In the genomic region with DNA sequence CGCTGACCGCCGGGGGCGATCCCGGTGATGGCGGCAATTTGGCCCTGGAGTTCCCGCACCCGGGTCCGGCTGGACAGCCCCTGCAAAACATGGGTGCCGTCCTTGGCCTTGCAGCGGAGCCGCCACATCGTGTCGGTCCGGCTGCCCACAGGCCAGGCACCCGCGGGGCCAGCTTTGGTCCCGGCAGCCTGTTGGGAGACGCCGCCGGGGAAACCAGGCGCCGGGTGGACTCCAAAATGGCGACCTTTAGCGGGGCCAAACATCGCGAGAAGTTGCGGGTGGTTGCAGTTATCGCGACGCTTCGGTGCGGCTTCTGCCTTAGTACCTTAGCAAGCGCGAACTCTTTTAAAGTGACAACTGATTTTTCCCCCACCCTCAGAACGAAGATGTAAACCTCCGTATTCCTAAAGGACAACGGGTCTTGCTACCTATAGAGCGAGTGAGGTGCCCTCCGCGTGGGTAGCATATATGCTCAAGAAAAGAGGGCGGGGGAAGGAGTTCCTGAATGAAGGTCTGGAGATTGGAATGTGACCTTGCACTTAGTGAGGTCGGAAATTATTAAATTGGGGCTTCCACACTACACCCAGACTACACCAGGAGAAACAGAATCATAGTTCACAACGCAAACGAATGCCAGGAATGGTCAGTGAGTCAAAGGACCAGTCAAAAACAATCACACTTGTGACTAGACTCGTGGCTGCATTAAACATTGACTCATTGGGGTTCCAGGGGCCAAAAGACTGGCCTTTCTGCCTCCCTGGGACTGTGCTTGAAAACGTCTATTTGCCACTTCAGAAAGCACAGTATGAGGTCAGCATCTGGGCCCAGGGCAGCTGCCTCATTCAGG, we compare ENCODE assay signal across 8 cellular contexts. TPM values are rescaled to one million over a fixed set of nuclear protein-coding genes. Genes with fewer than 3 reads are reported as not detected.
DNase-seq lines count a peak whose midpoint lies in the region; ATAC-seq, FAIRE-seq and TF ChIP-seq lines count a peak whose summit lies in the region.

TSS of gene YOD1 (minus strand) at position 441 of the 847 bp plus-strand sequence. CDS start at position 263, 178 bp downstream.

- DNase-seq in GM12891 (ENCODE audit: insufficient read length, low spot score) (peak; percentile 62), NCI-H2171 treated with DMSO at 0.1 percent for 48 hours (lab: John Stamatoyannopoulos, UW) (peak; percentile 85), T47D (ENCODE audit: low read depth in 1 of 2, low spot score in 1 of 2) (peak; percentile 54 to 93)

- H3K4me1 ChIP-seq in iPS-20b (ENCODE audit: insufficient read depth, low read length) = peaks cover 14% of the 10 kb centered on the region; the same call in 1 of the 2 replicates
- peaks cover 15% of the 10 kb centered on the region for H3K4me1 ChIP-seq in skeletal muscle satellite cell (ENCODE audit: control insufficient read depth, insufficient read depth, low read length)

- H3K36me3 ChIP-seq in iPS-20b (ENCODE audit: insufficient read depth, low read depth, low read length) = peaks cover 37% of the 10 kb centered on the region
- H3K36me3 ChIP-seq in skeletal muscle satellite cell (ENCODE audit: insufficient read depth, low read length) = peaks cover 13% of the 10 kb centered on the region

- H3K27ac ChIP-seq in VCaP = peak within 1 kb of the TSS; percentile 95
- peak within 1 kb of the TSS; percentile 57 for H3K27ac ChIP-seq in iPS-20b (ENCODE audit: low read length)

- H3K27me3 ChIP-seq in iPS-20b (ENCODE audit: insufficient read depth, low read length) = no peaks in the 10 kb centered on the region
- H3K27me3 ChIP-seq in skeletal muscle satellite cell (ENCODE audit: control insufficient read depth, insufficient read depth, low read length) = no peaks in the 10 kb centered on the region

- peak within 1 kb of the TSS; percentile 77 for H3K4me2 ChIP-seq in skeletal muscle satellite cell (ENCODE audit: low read length)

- H3K4me3 ChIP-seq in iPS-20b (ENCODE audit: low read length) = peak within 1 kb of the TSS; percentile 91
- peak within 1 kb of the TSS; percentile 91 for H3K4me3 ChIP-seq in skeletal muscle satellite cell (ENCODE audit: low read length)

- peak; percentile 81 for FAIRE-seq in GM12891 (lab: Jason Lieb, UNC)

- ATAC-seq in HG02973 (IDR thresholded peaks at IDR 0.05; ENCODE audit: unreplicated experiment) (peak; percentile 55), HG03025 (IDR thresholded peaks at IDR 0.05; ENCODE audit: low FRiP score, unreplicated experiment) (no peak)

- TF ChIP-seq CTCF in VCaP (conservative IDR thresholded peaks at IDR 0.05) = no peak

- in situ Hi-C loops in T47D (cut with HindIII; ENCODE audit: low pct_unique_long_range_greater_than_20kb, low sequenced_read_pairs) = no loop called here

- peak; percentile 77; the same call in 1 of the 2 replicates for TF ChIP-seq POLR2A in GM12891 (IDR thresholded peaks at IDR 0.05; ENCODE audit: low read depth, low read length)

- H3K9ac ChIP-seq in iPS-20b (ENCODE audit: low read depth, low read length) (peak within 1 kb of the TSS; percentile 95), skeletal muscle satellite cell (ENCODE audit: low read depth, low read length) (peak within 1 kb of the TSS; percentile 97)

- H3K9me3 ChIP-seq in iPS-20b (ENCODE audit: insufficient read depth, low read depth, low read length) (no peaks in the 10 kb centered on the region), skeletal muscle satellite cell (replicated peaks; ENCODE audit: low read length) (no peaks in the 10 kb centered on the region)

TF ChIP-seq in GM12891, 5 proteins besides CTCF, POLR2A, EP300 and RAD21:
- TF ChIP-seq TAF1 (IDR thresholded peaks at IDR 0.05; ENCODE audit: low read depth, low read length) = peak; percentile 55; the same call in 1 of the 2 replicates
- peak; percentile 51 for TF ChIP-seq POLR2AphosphoS5 (IDR thresholded peaks at IDR 0.05; ENCODE audit: low read depth, low read length)
- no peak for TF ChIP-seq POU2F2 (IDR thresholded peaks at IDR 0.05; ENCODE audit: low read depth, low read length)
- peak; percentile 64 for TF ChIP-seq PAX5 (IDR thresholded peaks at IDR 0.05; ENCODE audit: insufficient read depth, low read length, severe bottlenecking)
- TF ChIP-seq SPI1 (IDR thresholded peaks at IDR 0.05; ENCODE audit: low read depth, low read length) = no peak

RNA-seq across cellular contexts. Expression of gene YOD1, which starts in this region (rescaled TPM):
- polyA plus RNA-seq in GM12891 (2012; ENCODE audit: low read depth, missing spikeins) = 4.9 TPM
- 4.6 and 4.8 TPM in 2 replicates for total RNA-seq in skeletal muscle satellite cell (2012; rRNA removed)
